In the genomic region with DNA sequence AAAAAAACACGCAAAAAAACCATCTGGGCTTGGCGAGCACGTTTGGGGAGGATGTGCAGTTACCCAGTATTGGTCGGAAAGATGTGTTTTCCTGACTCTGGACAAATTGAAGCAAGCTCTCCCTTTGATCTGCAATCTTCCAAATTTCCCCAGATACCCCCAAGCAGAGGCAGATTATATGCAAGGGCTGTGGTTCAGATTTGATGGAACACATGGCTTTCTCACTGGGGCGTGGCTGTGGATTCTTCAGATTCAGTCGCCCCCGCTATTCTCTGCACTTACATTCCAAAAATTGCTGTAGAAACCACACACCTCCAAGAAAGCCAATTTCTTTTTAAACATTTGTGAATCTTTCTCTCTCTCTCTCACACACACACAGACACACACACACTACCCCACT, we compare ENCODE assay signal across 18 cellular contexts.
DNase-seq lines count a peak whose midpoint lies in the region; ATAC-seq, FAIRE-seq and TF ChIP-seq lines count a peak whose summit lies in the region.
"Had no signal": no experiment of that assay in that cellular context is flagged by ENCODE, and none has a peak within 500 bp of the region (broad histone marks: within the 10 kb centered on the region; RNA-seq: fewer than 3 reads in every experiment).

No MANE protein-coding gene starts in this region.

- H3K27ac ChIP-seq in left ventricle myocardium inferior (replicated peaks) = peak overlapping the region; percentile 50
- H3K27ac ChIP-seq in right atrium auricular region = no peak overlapping the region
- H3K27ac ChIP-seq in astrocyte (ENCODE audit: low read depth, low read length) = no peak overlapping the region
- H3K27ac ChIP-seq: ovary had no signal

- no peaks in the 10 kb centered on the region for H3K36me3 Mint-ChIP-seq in astrocyte (ENCODE audit: low read depth, unreplicated experiment)
- H3K36me3 Mint-ChIP-seq: activated naive CD8-positive, alpha-beta T cell had no signal

- no peaks in the 10 kb centered on the region for H4K20me1 ChIP-seq in astrocyte (ENCODE audit: insufficient read depth, low read length)

- H3K79me2 ChIP-seq in astrocyte (ENCODE audit: insufficient read depth, low read length) = no peaks in the 10 kb centered on the region

- H3K9ac ChIP-seq in astrocyte (ENCODE audit: low read length) = no peak overlapping the region

- H3K27ac Mint-ChIP-seq in astrocyte (ENCODE audit: unreplicated experiment) = peak overlapping the region; percentile 87
- H3K27ac Mint-ChIP-seq: activated CD4-positive, alpha-beta T cell treated with anti-CD3 and anti-CD28 coated beads, Interleukin-2, amount 10 ng/mL, durations not matched to agents 24 days and 14 days; activated naive CD8-positive, alpha-beta T cell; stimulated activated naive CD8-positive, alpha-beta T cell treated with anti-CD3 and anti-CD28 coated beads, Interleukin-15, Interleukin-2, amounts not matched to agents 100 ng/mL and 50 ng/mL, for 24 hours had no signal

- H3K4me1 ChIP-seq in left ventricle myocardium inferior (peaks cover 4% of the 10 kb centered on the region), right atrium auricular region (no peaks in the 10 kb centered on the region), astrocyte (ENCODE audit: insufficient read depth, low read length) (no peaks in the 10 kb centered on the region)

- H3K9me3 Mint-ChIP-seq in astrocyte (ENCODE audit: unreplicated experiment) = peaks cover 2% of the 10 kb centered on the region
- H3K9me3 Mint-ChIP-seq: activated CD4-positive, alpha-beta T cell treated with anti-CD3 and anti-CD28 coated beads, Interleukin-2, amount 10 ng/mL, durations not matched to agents 24 days and 14 days; stimulated activated naive CD8-positive, alpha-beta T cell treated with anti-CD3 and anti-CD28 coated beads, Interleukin-15, Interleukin-2, amounts not matched to agents 100 ng/mL and 50 ng/mL, for 24 hours had no signal

- H3K4me2 ChIP-seq in astrocyte (ENCODE audit: low read length) = no peak overlapping the region

- ATAC-seq in HG02588 (IDR thresholded peaks at IDR 0.05; ENCODE audit: unreplicated experiment) (no peak), GM21576 (IDR thresholded peaks at IDR 0.05; ENCODE audit: unreplicated experiment) (no peak)

- peak; percentile 47 for FAIRE-seq in astrocyte (lab: Jason Lieb, UNC)
- FAIRE-seq: A204.1, GM18507 had no signal

- H3K36me3 ChIP-seq in left ventricle myocardium inferior (no peaks in the 10 kb centered on the region), right atrium auricular region (no peaks in the 10 kb centered on the region), astrocyte (ENCODE audit: insufficient read depth, low read length) (no peaks in the 10 kb centered on the region)
- H3K36me3 ChIP-seq: heart left ventricle, ovary had no signal

- H3K27me3 ChIP-seq in left ventricle myocardium inferior (ENCODE audit: low read depth) (no peaks in the 10 kb centered on the region), right atrium auricular region (no peaks in the 10 kb centered on the region), astrocyte (ENCODE audit: insufficient read depth, low read length) (no peaks in the 10 kb centered on the region)
- H3K27me3 ChIP-seq: ovary had no signal

- H3K27me3 Mint-ChIP-seq in astrocyte (ENCODE audit: low read depth, unreplicated experiment) = peaks cover 3% of the 10 kb centered on the region

- no peak overlapping the region for H2AFZ ChIP-seq in astrocyte (ENCODE audit: low read depth, low read length)

- H3K4me3 Mint-ChIP-seq in astrocyte (ENCODE audit: unreplicated experiment) = peak overlapping the region; percentile 4
- H3K4me3 Mint-ChIP-seq: activated CD4-positive, alpha-beta T cell treated with anti-CD3 and anti-CD28 coated beads, Interleukin-2, amount 10 ng/mL, durations not matched to agents 24 days and 14 days; activated naive CD8-positive, alpha-beta T cell; stimulated activated naive CD8-positive, alpha-beta T cell treated with anti-CD3 and anti-CD28 coated beads, Interleukin-15, Interleukin-2, amounts not matched to agents 100 ng/mL and 50 ng/mL, for 24 hours had no signal

- DNase-seq in left ventricle myocardium inferior = no peak
- no peak for DNase-seq in right atrium auricular region (ENCODE audit: low spot score)
- DNase-seq in astrocyte (ENCODE audit: low read depth) = peak; percentile 75
- DNase-seq in iris pigment epithelial cell (ENCODE audit: low read depth) = peak; percentile 93
- DNase-seq in GDM1 (lab: John Stamatoyannopoulos, UW) = no peak
- DNase-seq in stimulated activated CD4-positive, alpha-beta T cell treated with anti-CD3 and anti-CD28 coated beads, Interleukin-2, amount 100 ng/mL, for 24 hours = no peak
- DNase-seq: activated CD4-positive, alpha-beta T cell treated with anti-CD3 and anti-CD28 coated beads, Interleukin-2, amount 10 ng/mL, durations not matched to agents 24 days and 14 days; NCI-H1048; ovary; SHP77; T1000 had no signal

- intact Hi-C loops in left ventricle myocardium inferior (cut with micrococcal nuclease) = no loop called here

- H3K9me3 ChIP-seq in left ventricle myocardium inferior (replicated peaks) (no peaks in the 10 kb centered on the region), right atrium auricular region (no peaks in the 10 kb centered on the region), astrocyte (ENCODE audit: insufficient read depth, low read depth, low read length) (no peaks in the 10 kb centered on the region)
- H3K9me3 ChIP-seq: heart left ventricle, ovary had no signal

- H3K4me3 ChIP-seq in left ventricle myocardium inferior = no peak overlapping the region
- no peak overlapping the region for H3K4me3 ChIP-seq in right atrium auricular region
- no peak overlapping the region for H3K4me3 ChIP-seq in astrocyte (ENCODE audit: insufficient read depth, low read depth, low read length)
- H3K4me3 ChIP-seq: heart left ventricle, ovary had no signal

- no peak for TF ChIP-seq CTCF in left ventricle myocardium inferior (IDR thresholded peaks at IDR 0.05; ENCODE audit: borderline replicate concordance)
- TF ChIP-seq CTCF in right atrium auricular region (IDR thresholded peaks at IDR 0.05) = no peak
- no peak for TF ChIP-seq CTCF in astrocyte (IDR thresholded peaks at IDR 0.05; ENCODE audit: insufficient read depth, low read depth, low read length)

- H3K4me1 Mint-ChIP-seq in astrocyte (ENCODE audit: low read depth, unreplicated experiment) = peaks cover 28% of the 10 kb centered on the region
- H3K4me1 Mint-ChIP-seq: activated CD4-positive, alpha-beta T cell treated with anti-CD3 and anti-CD28 coated beads, Interleukin-2, amount 10 ng/mL, durations not matched to agents 24 days and 14 days had no signal

Comparison
In these comparisons a context has a peak if more than half of its experiments do, and no peak if none do; other contexts are left out.
1. DNase-seq: peak in astrocyte (single experiment) and iris pigment epithelial cell (single experiment); none in left ventricle myocardium inferior (single experiment), right atrium auricular region (single experiment), GDM1 (single experiment) and stimulated activated CD4-positive, alpha-beta T cell treated with anti-CD3 and anti-CD28 coated beads, Interleukin-2, amount 100 ng/mL, for 24 hours (0 of 2).